Comparison of ENCODE assay signal across 8 cellular contexts in the genomic region with DNA sequence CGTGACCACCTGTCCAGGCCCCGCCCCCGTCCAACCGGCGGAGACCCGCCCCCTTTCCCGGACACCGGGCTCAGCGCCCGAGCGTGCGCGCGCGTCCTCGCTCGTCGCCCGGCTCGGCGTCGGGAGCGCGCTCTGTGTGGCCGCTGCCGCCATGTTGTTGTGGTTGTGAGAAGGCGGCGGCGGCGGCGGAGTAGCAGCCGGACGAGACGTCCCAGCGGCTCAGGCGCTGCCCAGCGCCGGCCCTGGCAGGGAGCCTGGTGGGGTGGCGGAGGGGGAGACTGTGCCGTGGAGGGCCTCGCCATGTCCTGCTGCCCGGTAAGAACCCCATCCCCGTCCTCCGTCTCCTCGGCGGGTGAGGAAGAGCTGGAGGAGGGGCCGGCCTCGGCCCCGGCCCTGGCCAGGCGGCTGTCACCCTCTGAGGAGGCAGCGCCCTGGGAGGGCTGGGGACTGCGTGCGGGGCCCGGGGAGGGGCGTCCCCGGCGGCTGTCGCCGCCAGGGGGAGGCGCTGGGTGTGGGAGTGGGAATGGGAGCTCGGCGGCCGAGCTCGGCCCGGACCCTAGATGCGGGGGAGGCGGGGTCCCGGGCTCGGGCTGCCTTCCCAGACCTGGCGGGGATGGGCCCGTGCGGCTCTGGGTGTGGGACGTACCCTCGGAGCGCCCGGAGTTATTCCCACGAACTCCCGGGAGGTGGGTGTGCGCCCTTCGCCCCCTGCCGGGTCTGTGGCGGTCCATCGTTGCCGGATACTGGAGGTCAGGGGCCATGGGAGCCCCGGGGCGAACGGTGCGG. TPM values are rescaled to one million over a fixed set of nuclear protein-coding genes. Genes with fewer than 3 reads are reported as not detected.
DNase-seq lines count a peak whose midpoint lies in the region; ATAC-seq and FAIRE-seq lines count a peak whose summit lies in the region.

MTMR3 (plus strand) TSS at position 130 of the 786 bp plus-strand sequence. CDS start 87,886 bp downstream, outside the sequence.

- CTCF ChIA-PET in naive thymus-derived CD4-positive, alpha-beta T cell (lab: Charles Lee) = no interaction called here

- H3K27me3 Mint-ChIP-seq in IgD-negative memory B cell = peaks cover 4% of the 10 kb centered on the region
- H3K27me3 Mint-ChIP-seq in activated T-helper 1 cell treated with anti-CD3 and anti-CD28 coated beads, Interleukin-12 subunit alpha, Interleukin-12 subunit beta, Interleukin-2, Interleukin-4 antibody, amounts not matched to agents 30 ng/mL and 10 ng/mL and 1 ng/mL, durations not matched to agents 14 hours and 24 hours and 36 hours (ENCODE audit: insufficient read depth) = peaks cover 5% of the 10 kb centered on the region
- H3K27me3 Mint-ChIP-seq in naive thymus-derived CD4-positive, alpha-beta T cell = peaks cover 0 to 3% (median 0%) of the 10 kb centered on the region in 5 donors
- no peaks in the 10 kb centered on the region for H3K27me3 Mint-ChIP-seq in stimulated activated memory B cell treated with anti-CD40 and anti-IgM and Interleukin-4, amounts not matched to agents 10 μg/mL and 1 μg/mL and 100 μg/mL, for 72 hours

- H3K4me3 Mint-ChIP-seq in IgD-negative memory B cell = peak within 1 kb of the TSS; percentile 68 to 95 (median 90)
- peak within 1 kb of the TSS; percentile 82 for H3K4me3 Mint-ChIP-seq in activated T-helper 1 cell treated with anti-CD3 and anti-CD28 coated beads, Interleukin-12 subunit alpha, Interleukin-12 subunit beta, Interleukin-2, Interleukin-4 antibody, amounts not matched to agents 30 ng/mL and 10 ng/mL and 1 ng/mL, durations not matched to agents 14 hours and 24 hours and 36 hours
- H3K4me3 Mint-ChIP-seq in naive thymus-derived CD4-positive, alpha-beta T cell = peak within 1 kb of the TSS in 7 of 10 donors; percentile 72 to 95 (median 92)
- H3K4me3 Mint-ChIP-seq in stimulated activated memory B cell treated with anti-CD40 and anti-IgM and Interleukin-4, amounts not matched to agents 10 μg/mL and 1 μg/mL and 100 μg/mL, for 72 hours = peak within 1 kb of the TSS; percentile 94

- ATAC-seq in GM21367 (IDR thresholded peaks at IDR 0.05; ENCODE audit: unreplicated experiment) = peak; percentile 57
- peak; percentile 91 for ATAC-seq in naive thymus-derived CD4-positive, alpha-beta T cell
- ATAC-seq in stimulated activated memory B cell treated with anti-CD40 and anti-IgM and Interleukin-4, amounts not matched to agents 10 μg/mL and 1 μg/mL and 100 μg/mL, for 72 hours = peak; percentile 93

- H3K27me3 ChIP-seq in naive thymus-derived CD4-positive, alpha-beta T cell (ENCODE audit: control insufficient read depth in 2 of 2, insufficient read depth in 2 of 2, low read length in 2 of 2) = no peaks in the 10 kb centered on the region

- peak within 1 kb of the TSS; percentile 93 for H3K27ac ChIP-seq in naive thymus-derived CD4-positive, alpha-beta T cell (ENCODE audit: low read depth, low read length)

- DNase-seq in COR-L47 (lab: John Stamatoyannopoulos, UW) = peak; percentile 91
- peak; percentile 73 for DNase-seq in RCC 7860 (ENCODE audit: low spot score)
- peak; percentile 94 for DNase-seq in activated T-helper 1 cell treated with anti-CD3 and anti-CD28 coated beads, Interleukin-12 subunit alpha, Interleukin-12 subunit beta, Interleukin-2, Interleukin-4 antibody, amounts not matched to agents 30 ng/mL and 10 ng/mL and 1 ng/mL, durations not matched to agents 14 hours and 24 hours and 36 hours (ENCODE audit: low spot score)
- peak; percentile 87 for DNase-seq in fibroblast of gingiva (ENCODE audit: low read depth)
- peak; percentile 71 to 99 (median 82) for DNase-seq in naive thymus-derived CD4-positive, alpha-beta T cell

- H3K4me1 ChIP-seq in naive thymus-derived CD4-positive, alpha-beta T cell (ENCODE audit: control insufficient read depth in 2 of 2, insufficient read depth in 2 of 2, low read length in 2 of 2) = peaks cover 17 to 21% of the 10 kb centered on the region in 2 donors

- peak within 1 kb of the TSS in 2 of 3 donors; percentile 73 to 95 for H3K27ac Mint-ChIP-seq in IgD-negative memory B cell
- peak within 1 kb of the TSS; percentile 48 for H3K27ac Mint-ChIP-seq in activated T-helper 1 cell treated with anti-CD3 and anti-CD28 coated beads, Interleukin-12 subunit alpha, Interleukin-12 subunit beta, Interleukin-2, Interleukin-4 antibody, amounts not matched to agents 30 ng/mL and 10 ng/mL and 1 ng/mL, durations not matched to agents 14 hours and 24 hours and 36 hours
- H3K27ac Mint-ChIP-seq in naive thymus-derived CD4-positive, alpha-beta T cell = peak within 1 kb of the TSS; percentile 70 to 93 (median 84)
- H3K27ac Mint-ChIP-seq in stimulated activated memory B cell treated with anti-CD40 and anti-IgM and Interleukin-4, amounts not matched to agents 10 μg/mL and 1 μg/mL and 100 μg/mL, for 72 hours = peak within 1 kb of the TSS; percentile 91

- no peaks in the 10 kb centered on the region for H3K36me3 Mint-ChIP-seq in IgD-negative memory B cell
- peaks cover 2% of the 10 kb centered on the region for H3K36me3 Mint-ChIP-seq in activated T-helper 1 cell treated with anti-CD3 and anti-CD28 coated beads, Interleukin-12 subunit alpha, Interleukin-12 subunit beta, Interleukin-2, Interleukin-4 antibody, amounts not matched to agents 30 ng/mL and 10 ng/mL and 1 ng/mL, durations not matched to agents 14 hours and 24 hours and 36 hours (ENCODE audit: low read depth)
- H3K36me3 Mint-ChIP-seq in naive thymus-derived CD4-positive, alpha-beta T cell = peaks cover 0 to 1% (median 0%) of the 10 kb centered on the region in 5 donors
- no peaks in the 10 kb centered on the region for H3K36me3 Mint-ChIP-seq in stimulated activated memory B cell treated with anti-CD40 and anti-IgM and Interleukin-4, amounts not matched to agents 10 μg/mL and 1 μg/mL and 100 μg/mL, for 72 hours

- H3K9me3 Mint-ChIP-seq in IgD-negative memory B cell = no peaks in the 10 kb centered on the region
- no peaks in the 10 kb centered on the region for H3K9me3 Mint-ChIP-seq in activated T-helper 1 cell treated with anti-CD3 and anti-CD28 coated beads, Interleukin-12 subunit alpha, Interleukin-12 subunit beta, Interleukin-2, Interleukin-4 antibody, amounts not matched to agents 30 ng/mL and 10 ng/mL and 1 ng/mL, durations not matched to agents 14 hours and 24 hours and 36 hours
- H3K9me3 Mint-ChIP-seq in naive thymus-derived CD4-positive, alpha-beta T cell = no peaks in the 10 kb centered on the region
- no peaks in the 10 kb centered on the region for H3K9me3 Mint-ChIP-seq in stimulated activated memory B cell treated with anti-CD40 and anti-IgM and Interleukin-4, amounts not matched to agents 10 μg/mL and 1 μg/mL and 100 μg/mL, for 72 hours

- no peaks in the 10 kb centered on the region for H3K9me3 ChIP-seq in naive thymus-derived CD4-positive, alpha-beta T cell (ENCODE audit: control insufficient read depth in 2 of 3, low read length in 3 of 3)

- no peak for FAIRE-seq in RCC 7860 (lab: Jason Lieb, UNC)

- peak within 1 kb of the TSS; percentile 69 for H3K4me3 ChIP-seq in naive thymus-derived CD4-positive, alpha-beta T cell (ENCODE audit: low read length)

- POLR2A ChIA-PET in naive thymus-derived CD4-positive, alpha-beta T cell (lab: Charles Lee) = interaction anchor here (0.8 kb wide), 1 partner anchor 46 kb away, joined by 5 read pairs; the partner anchor contains the start of gene ASCC2

- intact Hi-C loops in activated T-helper 1 cell treated with anti-CD3 and anti-CD28 coated beads, Interleukin-12 subunit alpha, Interleukin-12 subunit beta, Interleukin-2, Interleukin-4 antibody, amounts not matched to agents 30 ng/mL and 10 ng/mL and 1 ng/mL, durations not matched to agents 14 hours and 24 hours and 36 hours (cut with micrococcal nuclease) = loop anchor here (1.0 to 5.0 kb wide), 5 partner anchors 45 to 709 kb away; partner anchors contain the start of genes ASCC2, NF2, PES1 and UQCR10
- intact Hi-C loops in naive thymus-derived CD4-positive, alpha-beta T cell (cut with micrococcal nuclease) = loop anchor here (1.0 to 10.0 kb wide), 9 partner anchors 45 to 1612 kb away; partner anchors contain the start of genes ASCC2 (in 2 of the 2), NF2 (in 2 of the 2), UQCR10 (in 2 of the 2) and ZMAT5 (in 2 of the 2)

- H3K4me1 Mint-ChIP-seq in IgD-negative memory B cell = peaks cover 9 to 11% (median 9%) of the 10 kb centered on the region in 3 donors
- H3K4me1 Mint-ChIP-seq in activated T-helper 1 cell treated with anti-CD3 and anti-CD28 coated beads, Interleukin-12 subunit alpha, Interleukin-12 subunit beta, Interleukin-2, Interleukin-4 antibody, amounts not matched to agents 30 ng/mL and 10 ng/mL and 1 ng/mL, durations not matched to agents 14 hours and 24 hours and 36 hours (ENCODE audit: low read depth) = peaks cover 7% of the 10 kb centered on the region
- H3K4me1 Mint-ChIP-seq in naive thymus-derived CD4-positive, alpha-beta T cell = peaks cover 0 to 12% (median 2%) of the 10 kb centered on the region in 7 donors
- H3K4me1 Mint-ChIP-seq in stimulated activated memory B cell treated with anti-CD40 and anti-IgM and Interleukin-4, amounts not matched to agents 10 μg/mL and 1 μg/mL and 100 μg/mL, for 72 hours = peaks cover 7% of the 10 kb centered on the region

- peaks cover 0 to 8% (median 0%) of the 10 kb centered on the region in 3 experiments for H3K36me3 ChIP-seq in naive thymus-derived CD4-positive, alpha-beta T cell (ENCODE audit: control insufficient read depth in 2 of 3, insufficient read depth in 3 of 3, low read length in 3 of 3)

RNA-seq across cellular contexts. Expression of gene MTMR3, which starts in this region (rescaled TPM):
- 15.0 TPM for polyA plus RNA-seq in IgD-negative memory B cell
- 20.6 and 27.8 TPM in 2 replicates for total RNA-seq in activated T-helper 1 cell treated with anti-CD3 and anti-CD28 coated beads, Interleukin-12 subunit alpha, Interleukin-12 subunit beta, Interleukin-2, Interleukin-4 antibody, amounts not matched to agents 30 ng/mL and 10 ng/mL and 1 ng/mL, durations not matched to agents 14 hours and 24 hours and 36 hours
- 10 to 100 TPM; 33.2 to 88.7 (median 64.6) TPM for total RNA-seq in naive thymus-derived CD4-positive, alpha-beta T cell
- polyA plus RNA-seq in naive thymus-derived CD4-positive, alpha-beta T cell = 10 to 100 TPM; 14.2 to 24.5 TPM

Comparison
In these comparisons a context has a peak if more than half of its experiments do, and no peak if none do; other contexts are left out.
1. Peak in every context shown above with its lines: DNase-seq, ATAC-seq, H3K4me3 ChIP-seq and H3K27ac ChIP-seq.